Comparison of ENCODE assay signal across 8 cellular contexts in genomic region chr11:46120361-46120710, GRCh38. TPM values are rescaled to one million over a fixed set of nuclear protein-coding genes. Genes with fewer than 3 reads are reported as not detected.
DNase-seq lines count a peak whose midpoint lies in the region; ATAC-seq and TF ChIP-seq lines count a peak whose summit lies in the region.

No MANE protein-coding gene starts in this region.

- peak overlapping the region; percentile 99 for H3K27ac Mint-ChIP-seq in mesothelial cell of epicardium

- ATAC-seq in upper lobe of right lung (no peak), HG03175 (IDR thresholded peaks at IDR 0.05; ENCODE audit: unreplicated experiment) (no peak)

- no peaks in the 10 kb centered on the region for H3K36me3 Mint-ChIP-seq in mesothelial cell of epicardium

- peak overlapping the region; percentile 89 for H3K4me3 Mint-ChIP-seq in mesothelial cell of epicardium

- no peaks in the 10 kb centered on the region for H3K9me3 ChIP-seq in Peyer's patch
- H3K9me3 ChIP-seq in upper lobe of right lung, result no peaks in the 10 kb centered on the region

- H3K27me3 Mint-ChIP-seq in mesothelial cell of epicardium (ENCODE audit: low read depth), result no peaks in the 10 kb centered on the region

- no peak for TF ChIP-seq POLR2A in Peyer's patch (IDR thresholded peaks at IDR 0.05)

- no peak for TF ChIP-seq CTCF in GM12865 (IDR thresholded peaks at IDR 0.05; ENCODE audit: insufficient read depth, low read depth, low read length, missing control alignments)
- no peak for TF ChIP-seq CTCF in Peyer's patch (IDR thresholded peaks at IDR 0.05)
- TF ChIP-seq CTCF in choroid plexus epithelial cell (conservative IDR thresholded peaks at IDR 0.05; ENCODE audit: low read depth, low read length), result no peak
- TF ChIP-seq CTCF in mesothelial cell of epicardium (IDR thresholded peaks at IDR 0.05; ENCODE audit: unreplicated experiment), result no peak
- no peak for TF ChIP-seq CTCF in upper lobe of right lung (IDR thresholded peaks at IDR 0.05)

- H3K36me3 ChIP-seq in Peyer's patch (no peaks in the 10 kb centered on the region), upper lobe of right lung (no peaks in the 10 kb centered on the region)

- H3K4me3 ChIP-seq in GM12865 (ENCODE audit: low read depth, low read length) (peak overlapping the region; percentile 86), Peyer's patch (peak overlapping the region; percentile 55 to 87 (median 78)), choroid plexus epithelial cell (ENCODE audit: low read depth, low read length) (peak overlapping the region; percentile 73), upper lobe of right lung (peak overlapping the region; percentile 70)

- peaks cover 0 to 10% (median 0%) of the 10 kb centered on the region in 4 donors for H3K4me1 ChIP-seq in Peyer's patch
- peaks cover 38% of the 10 kb centered on the region for H3K4me1 ChIP-seq in upper lobe of right lung

- intact Hi-C loops in upper lobe of right lung (cut with DNase I), result no loop called here

- H3K4me1 Mint-ChIP-seq in mesothelial cell of epicardium, result peaks cover 42% of the 10 kb centered on the region

- H3K27me3 ChIP-seq in Peyer's patch (no peaks in the 10 kb centered on the region), upper lobe of right lung (no peaks in the 10 kb centered on the region)

- DNase-seq in GM12865 (ENCODE audit: low read depth) (no peak), Peyer's patch (no peak), choroid plexus epithelial cell (ENCODE audit: low read depth) (no peak), mesothelial cell of epicardium (ENCODE audit: low spot score in 2 of 2, unreplicated experiment in 2 of 2) (no peak), upper lobe of right lung (peak; percentile 68), cerebellar nuclear complex (lab: John Stamatoyannopoulos, UW) (no peak), OCI-M1 (lab: John Stamatoyannopoulos, UW) (no peak)

- H3K27ac ChIP-seq in Peyer's patch (peak overlapping the region; percentile 86 to 100 (median 94)), upper lobe of right lung (peak overlapping the region; percentile 90)

- H3K9me3 Mint-ChIP-seq in mesothelial cell of epicardium, result no peaks in the 10 kb centered on the region

RNA-seq across cellular contexts. Expression of gene PHF21A, which starts 0.9 kb away (rescaled TPM):
- total RNA-seq in Peyer's patch (100 to 1,000 TPM in 1 of 4 donors, 10 to 100 TPM in 2, 1 to 10 TPM in 1; 8.9 to 118 (median 34.4) TPM), mesothelial cell of epicardium (102 to 110 TPM (median 106 TPM) in 3 replicates), upper lobe of right lung (45.4 TPM)
